9 cellular contexts compared by ENCODE assay signal in the genomic region with DNA sequence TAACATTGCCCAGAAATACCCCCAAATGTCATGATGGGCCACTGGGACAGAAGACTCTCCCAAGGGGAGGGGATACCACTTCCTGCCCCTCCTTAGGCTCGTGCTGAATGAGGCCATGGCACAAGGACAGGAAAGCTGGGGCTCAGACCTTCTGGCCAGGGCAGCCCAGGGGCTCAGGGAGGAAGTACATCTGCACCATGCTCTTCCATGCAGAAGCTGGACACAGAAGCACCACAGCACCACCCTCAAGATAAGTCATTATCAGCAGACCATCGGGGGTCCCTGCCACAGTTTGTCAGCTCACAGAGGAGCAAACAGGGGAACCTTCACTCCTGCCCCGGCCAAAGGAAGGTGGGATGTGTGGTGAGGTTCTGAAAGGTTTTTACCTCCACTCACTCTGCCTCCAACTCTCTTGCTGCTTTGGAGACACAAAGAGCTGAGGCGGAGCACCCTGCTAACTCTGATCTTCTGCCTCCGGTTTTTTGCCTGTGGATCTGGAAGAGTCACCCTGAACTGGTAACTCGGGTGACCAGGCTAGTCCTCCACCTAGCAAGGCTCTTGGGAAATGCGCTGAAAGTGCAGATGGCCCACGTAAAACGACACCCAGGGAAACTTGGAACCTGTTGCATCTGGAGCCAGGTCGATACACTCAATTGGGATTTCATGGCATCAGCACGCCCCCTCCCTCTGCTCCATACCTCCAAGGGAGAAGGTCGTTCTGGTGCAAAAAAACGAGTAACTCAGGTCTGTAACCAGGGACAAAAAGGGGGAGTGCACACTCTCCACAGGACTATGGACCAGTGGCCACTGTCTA. TPM values are rescaled to one million over a fixed set of nuclear protein-coding genes. Genes with fewer than 3 reads are reported as not detected.
A peak's percentile ranks its signal among the peaks of the same experiment; 100 is the strongest.
DNase-seq lines count a peak whose midpoint lies in the region; ATAC-seq and TF ChIP-seq lines count a peak whose summit lies in the region.
"Had no signal": no experiment of that assay in that cellular context is flagged by ENCODE, and none has a peak within 500 bp of the region (broad histone marks: within the 10 kb centered on the region; RNA-seq: fewer than 3 reads in every experiment).

No MANE protein-coding gene starts in this region.

- H3K36me3 ChIP-seq in BLaER1: no peaks in the 10 kb centered on the region; the same call in 1 of the 2 replicates
- H3K36me3 ChIP-seq: neural progenitor cell had no signal

- H3K27me3 Mint-ChIP-seq in activated T-helper 1 cell treated with anti-CD3 and anti-CD28 coated beads, Interleukin-12 subunit alpha, Interleukin-12 subunit beta, Interleukin-2, Interleukin-4 antibody, amounts not matched to agents 30 ng/mL and 10 ng/mL and 1 ng/mL, durations not matched to agents 14 hours and 24 hours and 36 hours (ENCODE audit: insufficient read depth): peaks cover 2% of the 10 kb centered on the region
- H3K27me3 Mint-ChIP-seq in nephron (ENCODE audit: low read depth): no peaks in the 10 kb centered on the region

- no peaks in the 10 kb centered on the region for H3K27me3 ChIP-seq in BLaER1

- no peak overlapping the region for H3K27ac Mint-ChIP-seq in activated T-helper 1 cell treated with anti-CD3 and anti-CD28 coated beads, Interleukin-12 subunit alpha, Interleukin-12 subunit beta, Interleukin-2, Interleukin-4 antibody, amounts not matched to agents 30 ng/mL and 10 ng/mL and 1 ng/mL, durations not matched to agents 14 hours and 24 hours and 36 hours
- H3K27ac Mint-ChIP-seq in nephron: peak overlapping the region; percentile 97 to 100 (median 99)

- no peaks in the 10 kb centered on the region for H3K9me3 ChIP-seq in BLaER1

- H3K4me1 Mint-ChIP-seq in activated T-helper 1 cell treated with anti-CD3 and anti-CD28 coated beads, Interleukin-12 subunit alpha, Interleukin-12 subunit beta, Interleukin-2, Interleukin-4 antibody, amounts not matched to agents 30 ng/mL and 10 ng/mL and 1 ng/mL, durations not matched to agents 14 hours and 24 hours and 36 hours (ENCODE audit: low read depth): peaks cover 86% of the 10 kb centered on the region
- peaks cover 95% of the 10 kb centered on the region for H3K4me1 Mint-ChIP-seq in nephron

- DNase-seq in H4 (ENCODE audit: low spot score) (peak; percentile 53), islet precursor cell (no peak), NCI-H510A (lab: John Stamatoyannopoulos, UW) (no peak)
- DNase-seq in activated T-helper 1 cell treated with anti-CD3 and anti-CD28 coated beads, Interleukin-12 subunit alpha, Interleukin-12 subunit beta, Interleukin-2, Interleukin-4 antibody, amounts not matched to agents 30 ng/mL and 10 ng/mL and 1 ng/mL, durations not matched to agents 14 hours and 24 hours and 36 hours (ENCODE audit: low spot score): no peak

- H3K4me3 Mint-ChIP-seq in activated T-helper 1 cell treated with anti-CD3 and anti-CD28 coated beads, Interleukin-12 subunit alpha, Interleukin-12 subunit beta, Interleukin-2, Interleukin-4 antibody, amounts not matched to agents 30 ng/mL and 10 ng/mL and 1 ng/mL, durations not matched to agents 14 hours and 24 hours and 36 hours: peak overlapping the region; percentile 49
- H3K4me3 Mint-ChIP-seq in nephron: peak overlapping the region in 2 of 3 experiments; percentile 19 to 60
- H3K4me3 Mint-ChIP-seq: neural progenitor cell had no signal

- H3K9ac ChIP-seq in BLaER1: peak overlapping the region; percentile 79
- H3K9ac ChIP-seq: neural progenitor cell had no signal

- peaks cover 23% of the 10 kb centered on the region for H3K36me3 Mint-ChIP-seq in activated T-helper 1 cell treated with anti-CD3 and anti-CD28 coated beads, Interleukin-12 subunit alpha, Interleukin-12 subunit beta, Interleukin-2, Interleukin-4 antibody, amounts not matched to agents 30 ng/mL and 10 ng/mL and 1 ng/mL, durations not matched to agents 14 hours and 24 hours and 36 hours (ENCODE audit: low read depth)
- H3K36me3 Mint-ChIP-seq in nephron (ENCODE audit: low read depth): peaks cover 64% of the 10 kb centered on the region

- H3K4me2 ChIP-seq in BLaER1: peak overlapping the region; percentile 99
- H3K4me2 ChIP-seq: neural progenitor cell had no signal

- intact Hi-C loops in activated T-helper 1 cell treated with anti-CD3 and anti-CD28 coated beads, Interleukin-12 subunit alpha, Interleukin-12 subunit beta, Interleukin-2, Interleukin-4 antibody, amounts not matched to agents 30 ng/mL and 10 ng/mL and 1 ng/mL, durations not matched to agents 14 hours and 24 hours and 36 hours (cut with micrococcal nuclease): loop anchor here (10.0 kb wide), 1 partner anchor 1416 kb away; no protein-coding TSS in a partner anchor

- H3K9me3 Mint-ChIP-seq in activated T-helper 1 cell treated with anti-CD3 and anti-CD28 coated beads, Interleukin-12 subunit alpha, Interleukin-12 subunit beta, Interleukin-2, Interleukin-4 antibody, amounts not matched to agents 30 ng/mL and 10 ng/mL and 1 ng/mL, durations not matched to agents 14 hours and 24 hours and 36 hours: no peaks in the 10 kb centered on the region
- no peaks in the 10 kb centered on the region for H3K9me3 Mint-ChIP-seq in nephron
- H3K9me3 Mint-ChIP-seq: neural progenitor cell had no signal

- no peak for ATAC-seq in HG03354 (IDR thresholded peaks at IDR 0.05; ENCODE audit: poor library complexity, severe bottlenecking, unreplicated experiment)
- no peak for ATAC-seq in HG03175 (IDR thresholded peaks at IDR 0.05; ENCODE audit: unreplicated experiment)

- no peak for TF ChIP-seq CTCF in nephron (IDR thresholded peaks at IDR 0.05; ENCODE audit: unreplicated experiment in 3 of 3)

- H4K20me1 ChIP-seq in BLaER1: no peaks in the 10 kb centered on the region

- peak overlapping the region; percentile 93 for H3K27ac ChIP-seq in BLaER1
- H3K27ac ChIP-seq: neural progenitor cell had no signal

- H3K4me3 ChIP-seq in BLaER1: no peak overlapping the region
- H3K4me3 ChIP-seq: neural progenitor cell had no signal

- peaks cover 100% of the 10 kb centered on the region for H3K4me1 ChIP-seq in BLaER1

RNA-seq across cellular contexts. Expression of a gene that starts 8.3 kb away (rescaled TPM):
- 18.7 and 19.6 TPM in 2 replicates for total RNA-seq in H4 (2014; rRNA removed; shearing (Covaris generic))
- 10.1 and 16.5 TPM in 2 replicates for total RNA-seq in activated T-helper 1 cell treated with anti-CD3 and anti-CD28 coated beads, Interleukin-12 subunit alpha, Interleukin-12 subunit beta, Interleukin-2, Interleukin-4 antibody, amounts not matched to agents 30 ng/mL and 10 ng/mL and 1 ng/mL, durations not matched to agents 14 hours and 24 hours and 36 hours
